In the genomic region with DNA sequence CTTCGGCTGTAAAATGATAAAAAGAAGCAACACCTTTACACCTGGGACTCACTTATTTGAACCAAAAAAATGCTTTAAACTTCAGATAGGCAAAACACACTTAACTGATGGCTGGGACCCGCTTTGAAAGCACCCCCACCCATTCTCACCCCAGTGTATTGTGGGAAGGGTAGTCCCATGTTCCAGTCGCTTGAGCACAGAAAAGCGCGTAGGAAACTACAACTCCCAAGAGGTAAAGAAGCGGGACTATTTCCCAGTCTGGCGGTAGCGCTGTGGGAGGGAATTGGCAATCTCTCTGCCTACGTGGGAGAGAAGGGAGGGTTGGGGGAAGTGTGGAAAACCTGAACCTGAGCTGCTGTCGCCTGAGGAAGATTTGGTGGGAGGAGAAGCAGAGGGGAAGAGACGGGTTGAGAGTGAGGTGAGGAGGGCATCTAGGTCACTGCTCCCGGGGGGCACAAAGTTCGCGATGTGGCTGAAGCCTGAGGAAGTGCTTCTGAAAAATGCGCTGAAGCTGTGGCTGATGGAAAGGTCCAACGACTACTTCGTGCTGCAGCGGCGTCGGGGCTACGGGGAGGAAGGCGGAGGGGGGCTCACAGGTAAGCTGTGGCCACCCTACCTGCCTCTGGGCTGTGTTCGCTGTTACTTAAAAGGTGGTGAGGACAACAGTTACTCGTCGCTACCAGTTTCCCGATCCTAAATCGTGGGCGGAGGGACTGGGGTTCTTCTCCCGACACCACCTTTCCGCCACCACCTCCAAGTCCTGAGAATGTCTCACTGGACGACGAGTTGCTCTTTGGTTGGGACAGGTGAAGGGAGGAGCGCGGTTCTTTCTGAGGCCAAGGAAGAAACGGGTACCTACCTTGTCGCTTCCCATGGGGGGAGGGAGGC, we compare ENCODE assay signal across 8 cellular contexts. TPM values are rescaled to one million over a fixed set of nuclear protein-coding genes. Genes with fewer than 3 reads are reported as not detected.
DNase-seq lines count a peak whose midpoint lies in the region; ATAC-seq and TF ChIP-seq lines count a peak whose summit lies in the region.

Gene TBC1D8B (plus strand): TSS at position 286 of the 888 bp plus-strand sequence. CDS start 181 bp downstream, at position 467.

- H3K36me3 ChIP-seq in CD4-positive, CD25-positive, alpha-beta regulatory T cell (ENCODE audit: control insufficient read depth, insufficient read depth, low read length), result no peaks in the 10 kb centered on the region
- no peaks in the 10 kb centered on the region for H3K36me3 ChIP-seq in gastroesophageal sphincter
- no peaks in the 10 kb centered on the region for H3K36me3 ChIP-seq in vagina

- TF ChIP-seq EP300 in gastroesophageal sphincter (IDR thresholded peaks at IDR 0.05), result no peak

- TF ChIP-seq POLR2A in gastroesophageal sphincter (IDR thresholded peaks at IDR 0.05) (no peak), vagina (IDR thresholded peaks at IDR 0.05) (peak in 1 of 2 donors; percentile 37)

- H3K9me3 Mint-ChIP-seq in CD4-positive, CD25-positive, alpha-beta regulatory T cell, result no peaks in the 10 kb centered on the region
- H3K9me3 Mint-ChIP-seq in activated naive CD4-positive, alpha-beta T cell treated with anti-CD3 and anti-CD28 coated beads, Interleukin-2, amount 10 ng/mL, durations not matched to agents 7 days and 5 days, result no peaks in the 10 kb centered on the region
- H3K9me3 Mint-ChIP-seq in neural crest cell, result no peaks in the 10 kb centered on the region

- no peak within 1 kb of the TSS for H3K27ac Mint-ChIP-seq in CD4-positive, CD25-positive, alpha-beta regulatory T cell
- no peak within 1 kb of the TSS for H3K27ac Mint-ChIP-seq in activated naive CD4-positive, alpha-beta T cell treated with anti-CD3 and anti-CD28 coated beads, Interleukin-2, amount 10 ng/mL, durations not matched to agents 7 days and 5 days
- H3K27ac Mint-ChIP-seq in neural crest cell (ENCODE audit: unreplicated experiment), result no peak within 1 kb of the TSS

- no peaks in the 10 kb centered on the region for H3K4me1 ChIP-seq in CD4-positive, CD25-positive, alpha-beta regulatory T cell (ENCODE audit: control insufficient read depth, insufficient read depth, low read length, poor library complexity, severe bottlenecking)
- peaks cover 0 to 8% (median 0%) of the 10 kb centered on the region in 3 donors for H3K4me1 ChIP-seq in gastroesophageal sphincter
- no peaks in the 10 kb centered on the region for H3K4me1 ChIP-seq in vagina

- H3K27ac ChIP-seq in CD4-positive, CD25-positive, alpha-beta regulatory T cell (ENCODE audit: insufficient read depth, low read length, poor library complexity, severe bottlenecking), result no peak within 1 kb of the TSS
- H3K27ac ChIP-seq in gastroesophageal sphincter (peak within 1 kb of the TSS in 2 of 4 donors; percentile 62 to 70), vagina (peak within 1 kb of the TSS; percentile 42)

- peaks cover 0 to 10% (median 0%) of the 10 kb centered on the region in 4 donors for H3K4me1 Mint-ChIP-seq in CD4-positive, CD25-positive, alpha-beta regulatory T cell
- peaks cover 14% of the 10 kb centered on the region for H3K4me1 Mint-ChIP-seq in activated naive CD4-positive, alpha-beta T cell treated with anti-CD3 and anti-CD28 coated beads, Interleukin-2, amount 10 ng/mL, durations not matched to agents 7 days and 5 days
- peaks cover 5% of the 10 kb centered on the region for H3K4me1 Mint-ChIP-seq in neural crest cell

- peak in 1 of 3 donors; percentile 33 for DNase-seq in CD4-positive, CD25-positive, alpha-beta regulatory T cell
- DNase-seq in NCI-H526 treated with DMSO at 0.1 percent for 48 hours (lab: John Stamatoyannopoulos, UW), result peak; percentile 76
- peak; percentile 27 for DNase-seq in activated naive CD4-positive, alpha-beta T cell treated with anti-CD3 and anti-CD28 coated beads, Interleukin-2, amount 10 ng/mL, durations not matched to agents 7 days and 5 days
- DNase-seq in neural crest cell (ENCODE audit: low read depth, low spot score), result peak; percentile 37
- DNase-seq in vagina (ENCODE audit: extremely low spot score in 2 of 2), result peak in 1 of 2 donors; percentile 91

- H3K36me3 Mint-ChIP-seq in CD4-positive, CD25-positive, alpha-beta regulatory T cell, result no peaks in the 10 kb centered on the region
- peaks cover 2% of the 10 kb centered on the region for H3K36me3 Mint-ChIP-seq in activated naive CD4-positive, alpha-beta T cell treated with anti-CD3 and anti-CD28 coated beads, Interleukin-2, amount 10 ng/mL, durations not matched to agents 7 days and 5 days
- H3K36me3 Mint-ChIP-seq in neural crest cell (ENCODE audit: low read depth), result no peaks in the 10 kb centered on the region

- TF ChIP-seq CTCF in gastroesophageal sphincter (IDR thresholded peaks at IDR 0.05) (no peak), neural crest cell (conservative IDR thresholded peaks at IDR 0.05) (no peak), vagina (IDR thresholded peaks at IDR 0.05) (no peak)

- WGBS in gastroesophageal sphincter (ENCODE audit: low coverage in 1 of 2), 2 donors, result 3 to 29% methylated on average over 5 to 24 of the region's 36 CpGs

- CTCF ChIA-PET in activated naive CD4-positive, alpha-beta T cell treated with anti-CD3 and anti-CD28 coated beads, Interleukin-2, amount 10 ng/mL, durations not matched to agents 7 days and 5 days (lab: Charles Lee), result no interaction called here

- H3K4me3 Mint-ChIP-seq in CD4-positive, CD25-positive, alpha-beta regulatory T cell, result peak within 1 kb of the TSS in 3 of 4 donors; percentile 69 to 87 (median 83)
- peak within 1 kb of the TSS; percentile 85 for H3K4me3 Mint-ChIP-seq in activated naive CD4-positive, alpha-beta T cell treated with anti-CD3 and anti-CD28 coated beads, Interleukin-2, amount 10 ng/mL, durations not matched to agents 7 days and 5 days
- peak within 1 kb of the TSS; percentile 94 for H3K4me3 Mint-ChIP-seq in neural crest cell

- H3K27me3 ChIP-seq in CD4-positive, CD25-positive, alpha-beta regulatory T cell (ENCODE audit: control insufficient read depth, insufficient read depth, low read length), result peaks cover 5% of the 10 kb centered on the region
- H3K27me3 ChIP-seq in gastroesophageal sphincter (no peaks in the 10 kb centered on the region), vagina (no peaks in the 10 kb centered on the region)

- no peaks in the 10 kb centered on the region for H3K9me3 ChIP-seq in CD4-positive, CD25-positive, alpha-beta regulatory T cell (ENCODE audit: control insufficient read depth in 2 of 2, low read length in 2 of 2)
- H3K9me3 ChIP-seq in gastroesophageal sphincter, result no peaks in the 10 kb centered on the region
- no peaks in the 10 kb centered on the region for H3K9me3 ChIP-seq in vagina

- H3K4me3 ChIP-seq in CD4-positive, CD25-positive, alpha-beta regulatory T cell (ENCODE audit: low read depth, low read length), result peak within 1 kb of the TSS; percentile 32
- H3K4me3 ChIP-seq in gastroesophageal sphincter (peak within 1 kb of the TSS; percentile 44 to 61), vagina (peak within 1 kb of the TSS; percentile 56 to 62)

- no peak for ATAC-seq in CD4-positive, CD25-positive, alpha-beta regulatory T cell (ENCODE audit: low read depth in 2 of 2)
- ATAC-seq in GM19324 (IDR thresholded peaks at IDR 0.05; ENCODE audit: low FRiP score, unreplicated experiment), result peak; percentile 96
- peak; percentile 97 for ATAC-seq in HG03354 (IDR thresholded peaks at IDR 0.05; ENCODE audit: poor library complexity, severe bottlenecking, unreplicated experiment)
- ATAC-seq in gastroesophageal sphincter, result peak; percentile 97

- intact Hi-C loops in vagina (cut with DNase I), result no loop called here

- H3K27me3 Mint-ChIP-seq in CD4-positive, CD25-positive, alpha-beta regulatory T cell, result peaks cover 27% of the 10 kb centered on the region
- H3K27me3 Mint-ChIP-seq in activated naive CD4-positive, alpha-beta T cell treated with anti-CD3 and anti-CD28 coated beads, Interleukin-2, amount 10 ng/mL, durations not matched to agents 7 days and 5 days, result peaks cover 35% of the 10 kb centered on the region
- peaks cover 86% of the 10 kb centered on the region for H3K27me3 Mint-ChIP-seq in neural crest cell (ENCODE audit: low read depth)

RNA-seq across cellular contexts. Expression of gene TBC1D8B, which starts in this region (rescaled TPM):
- 0.17 TPM for total RNA-seq in CD4-positive, CD25-positive, alpha-beta regulatory T cell
- polyA plus RNA-seq in CD4-positive, CD25-positive, alpha-beta regulatory T cell, result under 1 TPM in 2 of 4 donors, not detected in 2; 0.03 to 0.05 TPM
- total RNA-seq in gastroesophageal sphincter, result 1 to 10 TPM; 4.0 to 5.9 (median 4.4) TPM
- 1.1 and 1.5 TPM in 2 replicates for total RNA-seq in neural crest cell
- 4.7 TPM for total RNA-seq in vagina

Comparison
In these comparisons a context has a peak if more than half of its experiments do, and no peak if none do; other contexts are left out.
1. ATAC-seq: peak in GM19324 (single experiment), HG03354 (single experiment) and gastroesophageal sphincter (single experiment); none in CD4-positive, CD25-positive, alpha-beta regulatory T cell (0 of 2).
2. Peak in every context shown above with its lines, with median percentiles within 50 percentile points of each other: H3K4me3 ChIP-seq and H3K4me3 Mint-ChIP-seq.